In genomic region chr17:81719410-81720266, GRCh38 we compare ENCODE assay signal across 22 cellular contexts.
"Had no signal": no experiment of that assay in that cellular context is flagged by ENCODE, and none has a peak within 500 bp of the region (broad histone marks: within the 10 kb centered on the region; RNA-seq: fewer than 3 reads in every experiment).

No MANE protein-coding gene starts in this region.

- DNase-seq: activated CD4-positive, alpha-beta memory T cell treated with anti-CD3 and anti-CD28 coated beads, Interleukin-2, amount 10 ng/mL, durations not matched to agents 7 days and 5 days; activated CD4-positive, alpha-beta T cell treated with anti-CD3 and anti-CD28 coated beads, Interleukin-2, amount 10 ng/mL, durations not matched to agents 24 days and 14 days; activated gamma-delta T cell; activated naive CD4-positive, alpha-beta T cell treated with anti-CD3 and anti-CD28 coated beads, Interleukin-2, amount 50 U/mL, for 16 hours; activated naive CD8-positive, alpha-beta T cell treated with anti-CD3 and anti-CD28 coated beads, Interleukin-2, amount 50 U/mL, for 24 hours; cerebellar nuclear complex; cortex of kidney; erythroblast; foreskin fibroblast; immature natural killer cell; left lung; mammary epithelial cell; retina; spleen; stimulated activated CD4-positive, alpha-beta T cell treated with anti-CD3 and anti-CD28 coated beads, Interleukin-4, amount 100 ng/mL, for 4 hours; stimulated activated naive CD8-positive, alpha-beta T cell treated with anti-CD3 and anti-CD28 coated beads, Interleukin-15, Interleukin-2, amounts not matched to agents 100 U/mL and 50 U/mL, for 24 hours; SW 1271; T-helper 17 cell had no signal

- H3K27ac ChIP-seq: hepatocyte, left lung, spleen, upper lobe of left lung had no signal

- ATAC-seq: activated CD4-positive, CD25-positive, alpha-beta regulatory T cell treated with anti-CD3 and anti-CD28 coated beads, Interleukin-2, amount 50 U/mL, for 24 hours; activated naive CD8-positive, alpha-beta T cell treated with anti-CD3 and anti-CD28 coated beads, Interleukin-2, amount 50 U/mL, for 24 hours; left lung; natural killer cell treated with Interleukin-12 subunit alpha and Interleukin-12 subunit beta and Interleukin-15 and Interleukin-18, amount 100 ng/mL, for 72 hours; stimulated activated naive CD8-positive, alpha-beta T cell treated with anti-CD3 and anti-CD28 coated beads, Interleukin-15, Interleukin-2, amounts not matched to agents 100 U/mL and 50 U/mL, for 24 hours; T-helper 17 cell had no signal

- H3K4me2 ChIP-seq: hepatocyte had no signal

- H3K27me3 ChIP-seq: hepatocyte, upper lobe of left lung had no signal

- H2AFZ ChIP-seq: hepatocyte had no signal

- H3K4me3 ChIP-seq: hepatocyte, left lung, spleen, upper lobe of left lung had no signal

- H3K9me3 ChIP-seq: left lung, spleen, upper lobe of left lung had no signal
